23 cellular contexts compared by ENCODE assay signal in genomic region chr9:3825724-3826123, GRCh38.
"Had no signal": no experiment of that assay in that cellular context is flagged by ENCODE, and none has a peak within 500 bp of the region (broad histone marks: within the 10 kb centered on the region; RNA-seq: fewer than 3 reads in every experiment).

No MANE protein-coding gene starts in this region.

- H3K4me1 Mint-ChIP-seq: activated B cell treated with CpG ODN at 0.5 μM for 24 hours; activated naive CD8-positive, alpha-beta T cell treated with anti-CD3 and anti-CD28 coated beads, Interleukin-2, amount 10 ng/mL, durations not matched to agents 7 days and 5 days; activated T-helper 17 cell treated with anti-CD3 and anti-CD28 coated beads, Interleukin-2, amount 50 U/mL, for 72 hours had no signal

- H3K27me3 Mint-ChIP-seq: activated B cell treated with CpG ODN at 0.5 μM for 24 hours; activated naive CD8-positive, alpha-beta T cell treated with anti-CD3 and anti-CD28 coated beads, Interleukin-2, amount 10 ng/mL, durations not matched to agents 7 days and 5 days had no signal

- H3K36me3 Mint-ChIP-seq: activated CD4-positive, alpha-beta memory T cell treated with anti-CD3 and anti-CD28 coated beads for 36 hours; activated naive CD8-positive, alpha-beta T cell treated with anti-CD3 and anti-CD28 coated beads, Interleukin-2, amount 10 ng/mL, durations not matched to agents 7 days and 5 days had no signal

- H3K27me3 ChIP-seq: tibial nerve, uterus had no signal

- ATAC-seq: activated T-helper 17 cell treated with anti-CD3 and anti-CD28 coated beads, Interleukin-2, amount 50 U/mL, for 72 hours; left lobe of liver; stimulated activated naive CD8-positive, alpha-beta T cell treated with anti-CD3 and anti-CD28 coated beads, Interleukin-15, Interleukin-2, amounts not matched to agents 100 U/mL and 50 U/mL, for 24 hours had no signal

- H3K27ac ChIP-seq: tibial nerve, uterus had no signal

- H3K4me3 ChIP-seq: lung, tibial nerve, uterus had no signal

- H3K36me3 ChIP-seq: uterus had no signal

- DNase-seq: activated B cell treated with CpG ODN at 0.5 μM for 24 hours; activated CD4-positive, alpha-beta memory T cell treated with anti-CD3 and anti-CD28 coated beads for 36 hours; activated CD4-positive, alpha-beta T cell treated with anti-CD3 and anti-CD28 coated beads for 4 hours; activated naive CD4-positive, alpha-beta T cell treated with Interleukin-2 at 50 U/mL for 16 hours; activated naive CD8-positive, alpha-beta T cell treated with anti-CD3 and anti-CD28 coated beads, Interleukin-2, amount 10 ng/mL, durations not matched to agents 7 days and 5 days; activated T-cell treated with anti-CD3 and anti-CD28 coated beads for 4 hours; amygdala; dermis blood vessel endothelial cell; effector memory CD4-positive, alpha-beta T cell; hypothalamus; kidney; midbrain; nephron progenitor cell; occipital lobe; retina; stimulated activated CD4-positive, alpha-beta T cell treated with anti-CD3 and anti-CD28 coated beads, Interleukin-1b, Interleukin-23, amount 100 ng/mL, for 48 hours; stimulated activated naive CD8-positive, alpha-beta T cell treated with anti-CD3 and anti-CD28 coated beads, Interleukin-15, Interleukin-2, amounts not matched to agents 100 U/mL and 50 U/mL, for 24 hours; substantia nigra; uterus had no signal

- H3K4me1 ChIP-seq: tibial nerve, uterus had no signal

- H3K4me3 Mint-ChIP-seq: activated B cell treated with CpG ODN at 0.5 μM for 24 hours; activated CD4-positive, alpha-beta memory T cell treated with anti-CD3 and anti-CD28 coated beads for 36 hours; activated naive CD8-positive, alpha-beta T cell treated with anti-CD3 and anti-CD28 coated beads, Interleukin-2, amount 10 ng/mL, durations not matched to agents 7 days and 5 days; activated T-helper 17 cell treated with anti-CD3 and anti-CD28 coated beads, Interleukin-2, amount 50 U/mL, for 72 hours; nephron progenitor cell had no signal

- H3K9me3 ChIP-seq: tibial nerve, uterus had no signal

- H3K27ac Mint-ChIP-seq: activated B cell treated with CpG ODN at 0.5 μM for 24 hours; activated CD4-positive, alpha-beta memory T cell treated with anti-CD3 and anti-CD28 coated beads for 36 hours; activated naive CD8-positive, alpha-beta T cell treated with anti-CD3 and anti-CD28 coated beads, Interleukin-2, amount 10 ng/mL, durations not matched to agents 7 days and 5 days; activated T-helper 17 cell treated with anti-CD3 and anti-CD28 coated beads, Interleukin-2, amount 50 U/mL, for 72 hours; nephron progenitor cell had no signal

- H3K9me3 Mint-ChIP-seq: activated B cell treated with CpG ODN at 0.5 μM for 24 hours; activated CD4-positive, alpha-beta memory T cell treated with anti-CD3 and anti-CD28 coated beads for 36 hours; activated naive CD8-positive, alpha-beta T cell treated with anti-CD3 and anti-CD28 coated beads, Interleukin-2, amount 10 ng/mL, durations not matched to agents 7 days and 5 days; activated T-helper 17 cell treated with anti-CD3 and anti-CD28 coated beads, Interleukin-2, amount 50 U/mL, for 72 hours; nephron progenitor cell had no signal
